8 cellular contexts compared by ENCODE assay signal in genomic region chr7:44490351-44491200, GRCh38. TPM values are rescaled to one million over a fixed set of nuclear protein-coding genes. Genes with fewer than 3 reads are reported as not detected.
DNase-seq lines count a peak whose midpoint lies in the region; ATAC-seq, FAIRE-seq and TF ChIP-seq lines count a peak whose summit lies in the region.

NUDCD3 (minus strand) TSS chr7:44490658; CDS start chr7:44490600, 58 bp downstream.

- no peaks in the 10 kb centered on the region for H3K27me3 Mint-ChIP-seq in activated naive CD8-positive, alpha-beta T cell

- intact Hi-C loops in Right ventricle myocardium inferior (cut with DNase I) (loop anchor here (1.0 to 10.0 kb wide), 3 partner anchors 77 to 354 kb away; partner anchors contain the start of genes H2AZ2 and YKT6), pancreas (cut with DNase I) (no loop called here), tibial artery (cut with DNase I; ENCODE audit: low total_unique reads) (loop anchor here (10.0 kb wide), 1 partner anchor 74 kb away; no protein-coding TSS in a partner anchor)

- no peaks in the 10 kb centered on the region for H3K9me3 Mint-ChIP-seq in activated naive CD8-positive, alpha-beta T cell (ENCODE audit: low read depth)

- H3K4me1 ChIP-seq in pancreas: peaks cover 20 to 36% (median 22%) of the 10 kb centered on the region in 3 donors
- H3K4me1 ChIP-seq in tibial artery: peaks cover 0 to 42% (median 34%) of the 10 kb centered on the region in 4 donors

- peak; percentile 87 for DNase-seq in GM10266 (ENCODE audit: extremely low spot score)
- peak; percentile 72 for DNase-seq in NCI-H1048 (lab: John Stamatoyannopoulos, UW)
- peak; percentile 68 for DNase-seq in SKM-1 (lab: John Stamatoyannopoulos, UW; ENCODE audit: unreplicated experiment)
- DNase-seq in Right ventricle myocardium inferior (ENCODE audit: missing footprints): peak; percentile 93
- peak; percentile 78 to 93 (median 85) for DNase-seq in pancreas
- peak; percentile 80 to 88 for DNase-seq in tibial artery

- H3K27ac Mint-ChIP-seq in activated naive CD8-positive, alpha-beta T cell: peak within 1 kb of the TSS; percentile 99

- H3K27ac ChIP-seq in pancreas (peak within 1 kb of the TSS; percentile 98 to 99 (median 98)), tibial artery (peak within 1 kb of the TSS; percentile 93 to 98)

- peaks cover 7% of the 10 kb centered on the region for H3K36me3 Mint-ChIP-seq in activated naive CD8-positive, alpha-beta T cell

- H3K4me3 ChIP-seq in pancreas (peak within 1 kb of the TSS; percentile 50 to 95 (median 80)), tibial artery (peak within 1 kb of the TSS; percentile 88 to 89)

- no peaks in the 10 kb centered on the region for H3K36me3 ChIP-seq in pancreas
- no peaks in the 10 kb centered on the region for H3K36me3 ChIP-seq in tibial artery

- no peaks in the 10 kb centered on the region for H3K9me3 ChIP-seq in pancreas
- no peaks in the 10 kb centered on the region for H3K9me3 ChIP-seq in tibial artery

- peaks cover 47% of the 10 kb centered on the region for H3K4me1 Mint-ChIP-seq in activated naive CD8-positive, alpha-beta T cell (ENCODE audit: low read depth)

- no peak for FAIRE-seq in pancreas (lab: Jason Lieb, UNC)

- peak within 1 kb of the TSS; percentile 92 for H3K4me3 Mint-ChIP-seq in activated naive CD8-positive, alpha-beta T cell

- 0% methylated on average over 62 to 63 of the region's 63 CpGs for WGBS in pancreas, 2 donors

- TF ChIP-seq CTCF in GM10266 (IDR thresholded peaks at IDR 0.05; ENCODE audit: control insufficient read depth, insufficient read depth, low read depth, missing control alignments) (peak; percentile 27), pancreas (IDR thresholded peaks at IDR 0.05) (no peak), tibial artery (IDR thresholded peaks at IDR 0.05) (no peak)

- H3K27me3 ChIP-seq in pancreas (no peaks in the 10 kb centered on the region), tibial artery (no peaks in the 10 kb centered on the region)

- ATAC-seq in HG02588 (IDR thresholded peaks at IDR 0.05; ENCODE audit: unreplicated experiment) (peak; percentile 92), Right ventricle myocardium inferior (peak; percentile 96), pancreas (peak; percentile 97 to 98 (median 97))

RNA-seq across cellular contexts. Expression of gene NUDCD3, which starts in this region (rescaled TPM):
- total RNA-seq in Right ventricle myocardium inferior: 112 TPM
- total RNA-seq in pancreas: 10 to 100 TPM; 32.9 to 62.1 (median 37.2) TPM
- polyA plus RNA-seq in pancreas: 10 to 100 TPM; 22.4 to 24.1 TPM

Comparison
In these comparisons a context has a peak if more than half of its experiments do, and no peak if none do; other contexts are left out.
1. Peak in every context shown above with its lines: DNase-seq, ATAC-seq, H3K4me3 ChIP-seq and H3K27ac ChIP-seq.
2. intact Hi-C loops: an anchor here in Right ventricle myocardium inferior (1.0 to 10.0 kb wide) and tibial artery (10.0 kb wide); none called in pancreas.